ENCODE assay signal across 8 cellular contexts in genomic region chr6:114342826-114343781, GRCh38. TPM values are rescaled to one million over a fixed set of nuclear protein-coding genes. Genes with fewer than 3 reads are reported as not detected.
DNase-seq lines count a peak whose midpoint lies in the region; ATAC-seq and TF ChIP-seq lines count a peak whose summit lies in the region.

HS3ST5 (minus strand) TSS chr6:114343023; CDS start chr6:114062845, 280,178 bp downstream.

- WGBS in thyroid gland, 2 donors: 0 to 2% methylated on average over 34 to 41 of the region's 73 CpGs

- H3K4me3 ChIP-seq in endocrine pancreas (ENCODE audit: control insufficient read depth, insufficient read depth, low read length) (peak within 1 kb of the TSS; percentile 34), thyroid gland (replicated peaks in 1 of 3) (peak within 1 kb of the TSS; percentile 12 to 35 (median 22))

- H3K27me3 ChIP-seq in endocrine pancreas (ENCODE audit: control insufficient read depth, insufficient read depth, low read length) (no peaks in the 10 kb centered on the region), thyroid gland (no peaks in the 10 kb centered on the region)

- ATAC-seq in HG02885 (IDR thresholded peaks at IDR 0.05; ENCODE audit: poor library complexity, unreplicated experiment) (peak; percentile 51), HG03045 (IDR thresholded peaks at IDR 0.05; ENCODE audit: unreplicated experiment) (no peak)

- no peak within 1 kb of the TSS for H3K27ac ChIP-seq in thyroid gland

- H3K9me3 ChIP-seq in endocrine pancreas (ENCODE audit: control insufficient read depth, low read length): no peaks in the 10 kb centered on the region
- H3K9me3 ChIP-seq in thyroid gland: no peaks in the 10 kb centered on the region

- TF ChIP-seq CTCF in thyroid gland (IDR thresholded peaks at IDR 0.05): peak in 3 of 6 experiments; percentile 25 to 42 (median 38)

- DNase-seq in DMS 273 treated with DMSO at 0.1 percent for 48 hours (lab: John Stamatoyannopoulos, UW) (peak; percentile 64), RPMI8226 (peak; percentile 53), medulla oblongata (ENCODE audit: extremely low spot score) (peak; percentile 72), thyroid gland (peak; percentile 37 to 47), GM19238 (ENCODE audit: insufficient read length, low spot score) (no peak)

- no peak for TF ChIP-seq POLR2A in thyroid gland (IDR thresholded peaks at IDR 0.05)

- no peak within 1 kb of the TSS for H3K9ac ChIP-seq in endocrine pancreas (ENCODE audit: control insufficient read depth, insufficient read depth, low read length)

- intact Hi-C loops in thyroid gland (cut with DNase I): no loop called here

- no peaks in the 10 kb centered on the region for H3K36me3 ChIP-seq in endocrine pancreas (ENCODE audit: control insufficient read depth, insufficient read depth, low read length)
- no peaks in the 10 kb centered on the region for H3K36me3 ChIP-seq in thyroid gland

- no peaks in the 10 kb centered on the region for H3K4me1 ChIP-seq in endocrine pancreas (ENCODE audit: control insufficient read depth, insufficient read depth, low read length)
- peaks cover 0 to 24% of the 10 kb centered on the region in 2 donors for H3K4me1 ChIP-seq in thyroid gland

RNA-seq across cellular contexts. Expression of gene HS3ST5, which starts in this region (rescaled TPM):
- total RNA-seq in thyroid gland: not detected

Comparison
In these comparisons a context has a peak if more than half of its experiments do, and no peak if none do; other contexts are left out.
1. Peak in DNase-seq and H3K4me3 ChIP-seq in thyroid gland; RNA of the gene not detected or under 1 TPM.